Comparison of ENCODE assay signal across 16 cellular contexts in genomic region chr19:17564783-17565182, GRCh38.
"Had no signal": no experiment of that assay in that cellular context is flagged by ENCODE, and none has a peak within 500 bp of the region (broad histone marks: within the 10 kb centered on the region; RNA-seq: fewer than 3 reads in every experiment).

No MANE protein-coding gene starts in this region.

- H3K27ac ChIP-seq: adrenal gland, lower lobe of right lung had no signal

- H3K9me3 Mint-ChIP-seq: activated B cell treated with CpG ODN at 0.5 μM for 24 hours; activated naive CD4-positive, alpha-beta T cell treated with anti-CD3 and anti-CD28 coated beads, Interleukin-2, amount 10 ng/mL, durations not matched to agents 7 days and 5 days; activated T-helper 2 cell treated with anti-CD3 and anti-CD28 coated beads, Interferon-gamma antibody, Interleukin-2, Interleukin-4, amounts not matched to agents 10 μg/mL and 5 μg/mL and 100 μg/mL, durations not matched to agents 14 hours and 24 hours and 36 hours; naive B cell; type B pancreatic cell had no signal

- H3K27me3 ChIP-seq: adrenal gland had no signal

- H3K27me3 Mint-ChIP-seq: activated B cell treated with CpG ODN at 0.5 μM for 24 hours; activated naive CD4-positive, alpha-beta T cell treated with anti-CD3 and anti-CD28 coated beads, Interleukin-2, amount 10 ng/mL, durations not matched to agents 7 days and 5 days; naive B cell; type B pancreatic cell had no signal

- ATAC-seq: lower lobe of right lung had no signal

- DNase-seq: activated B cell treated with CpG ODN at 0.5 μM for 24 hours; activated CD4-positive, alpha-beta T cell treated with anti-CD3 and anti-CD28 coated beads for 48 hours; activated naive CD4-positive, alpha-beta T cell treated with anti-CD3 and anti-CD28 coated beads, Interleukin-2, amount 10 ng/mL, durations not matched to agents 7 days and 5 days; adrenal gland; effector CD4-positive, alpha-beta T cell; foreskin melanocyte; head of caudate nucleus; lower lobe of right lung; naive B cell; posterior cingulate gyrus; stimulated activated CD4-positive, alpha-beta T cell treated with anti-CD3 and anti-CD28 coated beads, Interleukin-4, amount 100 ng/mL, for 24 hours; stimulated activated naive CD4-positive, alpha-beta T cell; T-helper 2 cell had no signal

- H3K9me3 ChIP-seq: adrenal gland, lower lobe of right lung had no signal

- H3K4me3 Mint-ChIP-seq: activated B cell treated with CpG ODN at 0.5 μM for 24 hours; activated naive CD4-positive, alpha-beta T cell treated with anti-CD3 and anti-CD28 coated beads, Interleukin-2, amount 10 ng/mL, durations not matched to agents 7 days and 5 days; naive B cell; type B pancreatic cell had no signal

- H3K27ac Mint-ChIP-seq: activated B cell treated with CpG ODN at 0.5 μM for 24 hours; activated naive CD4-positive, alpha-beta T cell treated with anti-CD3 and anti-CD28 coated beads, Interleukin-2, amount 10 ng/mL, durations not matched to agents 7 days and 5 days; activated T-helper 2 cell treated with anti-CD3 and anti-CD28 coated beads, Interferon-gamma antibody, Interleukin-2, Interleukin-4, amounts not matched to agents 10 μg/mL and 5 μg/mL and 100 μg/mL, durations not matched to agents 14 hours and 24 hours and 36 hours; type B pancreatic cell had no signal

- H3K4me3 ChIP-seq: adrenal gland, lower lobe of right lung, skin epidermis had no signal
